1 cellular context compared by ENCODE assay signal in the genomic region with DNA sequence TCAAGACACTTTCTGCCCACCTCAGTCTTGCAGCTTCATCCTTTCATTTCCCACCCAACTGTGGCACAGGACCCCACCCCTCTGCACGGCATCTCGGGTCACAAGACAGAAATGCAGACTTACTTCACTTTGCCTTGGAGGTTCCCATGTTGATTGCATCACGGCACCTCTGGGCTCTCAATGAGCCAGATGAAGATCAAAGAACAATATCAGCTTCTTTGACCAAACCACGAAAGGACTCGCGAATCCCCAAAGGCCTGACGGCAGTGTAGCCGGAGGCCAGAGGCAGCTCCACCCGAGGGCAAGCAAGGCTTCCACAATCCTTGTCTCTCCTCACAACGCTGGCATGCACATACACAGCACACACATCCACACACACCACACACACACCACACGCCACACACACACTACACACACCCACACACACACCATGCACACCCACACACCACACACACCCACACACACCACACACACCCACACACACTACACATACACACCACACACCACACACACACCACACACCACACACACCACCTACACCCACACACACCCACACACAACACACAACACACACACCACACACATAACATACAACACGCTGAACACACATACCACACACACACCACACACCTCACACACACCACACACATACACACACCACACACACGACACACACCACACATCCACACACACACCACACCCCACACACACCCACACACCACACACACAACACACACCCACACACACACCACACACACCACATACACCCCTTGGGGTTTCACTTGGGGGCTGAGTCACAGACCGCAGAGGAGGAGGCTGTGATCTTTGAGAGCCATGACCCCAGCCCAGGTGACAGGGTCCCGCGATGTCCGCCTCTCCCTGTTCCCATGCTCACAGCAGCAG.
TF ChIP-seq lines count a peak whose summit lies in the region.

No MANE protein-coding gene starts in this region.

TF ChIP-seq in HEK293, 187 proteins besides CTCF, POLR2A, EP300 and RAD21 (continued from another document and continues in another):
- TF ChIP-seq ZNF555 (tag by site-specific recombination; conservative IDR thresholded peaks at IDR 0.05) = no peak
- TF ChIP-seq OVOL3 (tag by site-specific recombination; IDR thresholded peaks at IDR 0.05) = no peak
- TF ChIP-seq MYNN (tag by site-specific recombination; IDR thresholded peaks at IDR 0.05; ENCODE audit: borderline replicate concordance) = no peak
- TF ChIP-seq FEZF1 (tag by site-specific recombination; IDR thresholded peaks at IDR 0.05) = no peak
- TF ChIP-seq ZNF707 (tag by site-specific recombination; IDR thresholded peaks at IDR 0.05) = peak; percentile 50; the same call in 1 of the 2 replicates
- TF ChIP-seq ZNF266 (tag by site-specific recombination; IDR thresholded peaks at IDR 0.05; ENCODE audit: low read depth) = peak; percentile 68
- peak; percentile 100 for TF ChIP-seq ZFHX2 (tag by site-specific recombination; conservative IDR thresholded peaks at IDR 0.05)
- TF ChIP-seq ZNF248 (tag by site-specific recombination; IDR thresholded peaks at IDR 0.05) = no peak
- 0 out of 2 replicates have a peak, but pooled peaks have one; percentile 49 for TF ChIP-seq ZNF521 (tag by site-specific recombination; IDR thresholded peaks at IDR 0.05)
- peak; percentile 26; the same call in 1 of the 2 replicates for TF ChIP-seq ZNF311 (tag by site-specific recombination; IDR thresholded peaks at IDR 0.05; ENCODE audit: borderline replicate concordance)
- peak; percentile 45; the same call in 1 of the 2 replicates for TF ChIP-seq ZBTB48 (tag by site-specific recombination; IDR thresholded peaks at IDR 0.05)
- TF ChIP-seq, protein P1, sequence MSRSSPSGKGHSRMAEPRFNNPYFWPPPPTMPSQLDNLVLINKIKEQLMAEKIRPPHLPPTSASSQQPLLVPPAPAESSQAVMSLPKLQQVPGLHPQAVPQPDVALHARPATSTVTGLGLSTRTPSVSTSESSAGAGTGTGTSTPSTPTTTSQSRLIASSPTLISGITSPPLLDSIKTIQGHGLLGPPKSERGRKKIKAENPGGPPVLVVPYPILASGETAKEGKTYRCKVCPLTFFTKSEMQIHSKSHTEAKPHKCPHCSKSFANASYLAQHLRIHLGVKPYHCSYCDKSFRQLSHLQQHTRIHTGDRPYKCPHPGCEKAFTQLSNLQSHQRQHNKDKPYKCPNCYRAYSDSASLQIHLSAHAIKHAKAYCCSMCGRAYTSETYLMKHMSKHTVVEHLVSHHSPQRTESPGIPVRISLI (tag by site-specific recombination; IDR thresholded peaks at IDR 0.05) = no peak
- no peak for TF ChIP-seq ZNF626 (tag by site-specific recombination; IDR thresholded peaks at IDR 0.05)
- TF ChIP-seq, protein P2, sequence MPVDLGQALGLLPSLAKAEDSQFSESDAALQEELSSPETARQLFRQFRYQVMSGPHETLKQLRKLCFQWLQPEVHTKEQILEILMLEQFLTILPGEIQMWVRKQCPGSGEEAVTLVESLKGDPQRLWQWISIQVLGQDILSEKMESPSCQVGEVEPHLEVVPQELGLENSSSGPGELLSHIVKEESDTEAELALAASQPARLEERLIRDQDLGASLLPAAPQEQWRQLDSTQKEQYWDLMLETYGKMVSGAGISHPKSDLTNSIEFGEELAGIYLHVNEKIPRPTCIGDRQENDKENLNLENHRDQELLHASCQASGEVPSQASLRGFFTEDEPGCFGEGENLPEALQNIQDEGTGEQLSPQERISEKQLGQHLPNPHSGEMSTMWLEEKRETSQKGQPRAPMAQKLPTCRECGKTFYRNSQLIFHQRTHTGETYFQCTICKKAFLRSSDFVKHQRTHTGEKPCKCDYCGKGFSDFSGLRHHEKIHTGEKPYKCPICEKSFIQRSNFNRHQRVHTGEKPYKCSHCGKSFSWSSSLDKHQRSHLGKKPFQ (tag by site-specific recombination; IDR thresholded peaks at IDR 0.05) = 0 out of 2 replicates have a peak, but pooled peaks have one; percentile 48
- TF ChIP-seq ZNF785 (tag by site-specific recombination; IDR thresholded peaks at IDR 0.05) = peak; percentile 77
- TF ChIP-seq ZNF341 (tag by site-specific recombination; IDR thresholded peaks at IDR 0.05; ENCODE audit: low read depth) = no peak
- TF ChIP-seq ZNF473 (tag by site-specific recombination; IDR thresholded peaks at IDR 0.05) = peak; percentile 73; the same call in 1 of the 2 replicates
- peak; percentile 42; the same call in 1 of the 2 replicates for TF ChIP-seq KLF9 (tag by site-specific recombination; IDR thresholded peaks at IDR 0.05; ENCODE audit: low read depth)
- no peak for TF ChIP-seq ZBTB7A (tag by site-specific recombination; IDR thresholded peaks at IDR 0.05; ENCODE audit: low read depth)
- peak; percentile 90; the same call in 1 of the 2 replicates for TF ChIP-seq ZNF670 (tag by site-specific recombination; IDR thresholded peaks at IDR 0.05; ENCODE audit: low read depth)
- TF ChIP-seq ZNF274 (IDR thresholded peaks at IDR 0.05; ENCODE audit: low read length) = no peak
- TF ChIP-seq ZNF274 (tag by site-specific recombination; IDR thresholded peaks at IDR 0.05; ENCODE audit: borderline replicate concordance) = peak; percentile 57; the same call in 1 of the 2 replicates
- no peak for TF ChIP-seq ZSCAN23 (tag by site-specific recombination; IDR thresholded peaks at IDR 0.05)
- TF ChIP-seq, protein P3, sequence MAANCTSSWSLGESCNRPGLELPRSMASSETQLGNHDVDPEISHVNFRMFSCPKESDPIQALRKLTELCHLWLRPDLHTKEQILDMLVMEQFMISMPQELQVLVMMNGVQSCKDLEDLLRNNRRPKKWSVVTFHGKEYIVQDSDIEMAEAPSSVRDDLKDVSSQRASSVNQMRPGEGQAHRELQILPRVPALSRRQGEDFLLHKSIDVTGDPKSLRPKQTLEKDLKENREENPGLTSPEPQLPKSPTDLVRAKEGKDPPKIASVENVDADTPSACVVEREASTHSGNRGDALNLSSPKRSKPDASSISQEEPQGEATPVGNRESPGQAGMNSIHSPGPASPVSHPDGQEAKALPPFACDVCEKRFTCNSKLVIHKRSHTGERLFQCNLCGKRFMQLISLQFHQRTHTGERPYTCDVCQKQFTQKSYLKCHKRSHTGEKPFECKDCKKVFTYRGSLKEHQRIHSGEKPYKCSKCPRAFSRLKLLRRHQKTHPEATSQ (tag by site-specific recombination; IDR thresholded peaks at IDR 0.05) = no peak
- no peak for TF ChIP-seq TRIM28 (IDR thresholded peaks at IDR 0.05; ENCODE audit: borderline replicate concordance, low read length)
- 0 out of 2 replicates have a peak, but pooled peaks have one; percentile 14 for TF ChIP-seq ZNF157 (tag by site-specific recombination; IDR thresholded peaks at IDR 0.05)
- no peak for TF ChIP-seq ZNF426 (tag by site-specific recombination; IDR thresholded peaks at IDR 0.05)
- TF ChIP-seq ZBTB21 (tag by site-specific recombination; IDR thresholded peaks at IDR 0.05) = no peak
- TF ChIP-seq ZNF776 (tag by site-specific recombination; IDR thresholded peaks at IDR 0.05; ENCODE audit: borderline replicate concordance) = peak; percentile 60; the same call in 1 of the 2 replicates
- 0 out of 2 replicates have a peak, but pooled peaks have one; percentile 34 for TF ChIP-seq ZNF112 (tag by site-specific recombination; IDR thresholded peaks at IDR 0.05)
- TF ChIP-seq ZNF623 (tag by site-specific recombination; IDR thresholded peaks at IDR 0.05) = no peak
- TF ChIP-seq ZNF155 (tag by site-specific recombination; IDR thresholded peaks at IDR 0.05) = 0 out of 2 replicates have a peak, but pooled peaks have one; percentile 56
- no peak for TF ChIP-seq ZNF174 (tag by site-specific recombination; IDR thresholded peaks at IDR 0.05)
- TF ChIP-seq, protein P4, sequence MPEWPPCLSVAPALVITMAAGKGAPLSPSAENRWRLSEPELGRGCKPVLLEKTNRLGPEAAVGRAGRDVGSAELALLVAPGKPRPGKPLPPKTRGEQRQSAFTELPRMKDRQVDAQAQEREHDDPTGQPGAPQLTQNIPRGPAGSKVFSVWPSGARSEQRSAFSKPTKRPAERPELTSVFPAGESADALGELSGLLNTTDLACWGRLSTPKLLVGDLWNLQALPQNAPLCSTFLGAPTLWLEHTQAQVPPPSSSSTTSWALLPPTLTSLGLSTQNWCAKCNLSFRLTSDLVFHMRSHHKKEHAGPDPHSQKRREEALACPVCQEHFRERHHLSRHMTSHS (tag by site-specific recombination; IDR thresholded peaks at IDR 0.05) = 0 out of 2 replicates have a peak, but pooled peaks have one; percentile 36
- TF ChIP-seq ZNF19 (tag by site-specific recombination; IDR thresholded peaks at IDR 0.05; ENCODE audit: low read depth) = no peak
- TF ChIP-seq ZNF768 (tag by site-specific recombination; IDR thresholded peaks at IDR 0.05) = no peak
- no peak for TF ChIP-seq KLF10 (tag by site-specific recombination; IDR thresholded peaks at IDR 0.05)
- TF ChIP-seq ZFP41 (tag by site-specific recombination; IDR thresholded peaks at IDR 0.05; ENCODE audit: borderline replicate concordance) = no peak
- TF ChIP-seq, protein P5, sequence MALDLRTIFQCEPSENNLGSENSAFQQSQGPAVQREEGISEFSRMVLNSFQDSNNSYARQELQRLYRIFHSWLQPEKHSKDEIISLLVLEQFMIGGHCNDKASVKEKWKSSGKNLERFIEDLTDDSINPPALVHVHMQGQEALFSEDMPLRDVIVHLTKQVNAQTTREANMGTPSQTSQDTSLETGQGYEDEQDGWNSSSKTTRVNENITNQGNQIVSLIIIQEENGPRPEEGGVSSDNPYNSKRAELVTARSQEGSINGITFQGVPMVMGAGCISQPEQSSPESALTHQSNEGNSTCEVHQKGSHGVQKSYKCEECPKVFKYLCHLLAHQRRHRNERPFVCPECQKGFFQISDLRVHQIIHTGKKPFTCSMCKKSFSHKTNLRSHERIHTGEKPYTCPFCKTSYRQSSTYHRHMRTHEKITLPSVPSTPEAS (tag by site-specific recombination; IDR thresholded peaks at IDR 0.05) = peak; percentile 82
- no peak for TF ChIP-seq SP3 (tag by site-specific recombination; IDR thresholded peaks at IDR 0.05)
- TF ChIP-seq ZNF621 (tag by site-specific recombination; IDR thresholded peaks at IDR 0.05) = peak; percentile 48; the same call in 1 of the 2 replicates
- TF ChIP-seq SALL2 (tag by site-specific recombination; IDR thresholded peaks at IDR 0.05; ENCODE audit: borderline replicate concordance) = peak; percentile 83; the same call in 1 of the 2 replicates
- TF ChIP-seq, protein P6, sequence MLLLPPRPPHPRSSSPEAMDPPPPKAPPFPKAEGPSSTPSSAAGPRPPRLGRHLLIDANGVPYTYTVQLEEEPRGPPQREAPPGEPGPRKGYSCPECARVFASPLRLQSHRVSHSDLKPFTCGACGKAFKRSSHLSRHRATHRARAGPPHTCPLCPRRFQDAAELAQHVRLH (tag by site-specific recombination; IDR thresholded peaks at IDR 0.05) = no peak
- peak; percentile 75; the same call in 1 of the 2 replicates for TF ChIP-seq ZNF239 (tag by site-specific recombination; IDR thresholded peaks at IDR 0.05)
- TF ChIP-seq, protein P7, sequence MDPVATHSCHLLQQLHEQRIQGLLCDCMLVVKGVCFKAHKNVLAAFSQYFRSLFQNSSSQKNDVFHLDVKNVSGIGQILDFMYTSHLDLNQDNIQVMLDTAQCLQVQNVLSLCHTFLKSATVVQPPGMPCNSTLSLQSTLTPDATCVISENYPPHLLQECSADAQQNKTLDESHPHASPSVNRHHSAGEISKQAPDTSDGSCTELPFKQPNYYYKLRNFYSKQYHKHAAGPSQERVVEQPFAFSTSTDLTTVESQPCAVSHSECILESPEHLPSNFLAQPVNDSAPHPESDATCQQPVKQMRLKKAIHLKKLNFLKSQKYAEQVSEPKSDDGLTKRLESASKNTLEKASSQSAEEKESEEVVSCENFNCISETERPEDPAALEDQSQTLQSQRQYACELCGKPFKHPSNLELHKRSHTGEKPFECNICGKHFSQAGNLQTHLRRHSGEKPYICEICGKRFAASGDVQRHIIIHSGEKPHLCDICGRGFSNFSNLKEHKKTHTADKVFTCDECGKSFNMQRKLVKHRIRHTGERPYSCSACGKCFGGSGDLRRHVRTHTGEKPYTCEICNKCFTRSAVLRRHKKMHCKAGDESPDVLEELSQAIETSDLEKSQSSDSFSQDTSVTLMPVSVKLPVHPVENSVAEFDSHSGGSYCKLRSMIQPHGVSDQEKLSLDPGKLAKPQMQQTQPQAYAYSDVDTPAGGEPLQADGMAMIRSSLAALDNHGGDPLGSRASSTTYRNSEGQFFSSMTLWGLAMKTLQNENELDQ (tag by site-specific recombination; IDR thresholded peaks at IDR 0.05; ENCODE audit: low read depth) = no peak
- TF ChIP-seq ZNF433 (tag by site-specific recombination; IDR thresholded peaks at IDR 0.05; ENCODE audit: low read depth) = no peak
- TF ChIP-seq, protein P8, sequence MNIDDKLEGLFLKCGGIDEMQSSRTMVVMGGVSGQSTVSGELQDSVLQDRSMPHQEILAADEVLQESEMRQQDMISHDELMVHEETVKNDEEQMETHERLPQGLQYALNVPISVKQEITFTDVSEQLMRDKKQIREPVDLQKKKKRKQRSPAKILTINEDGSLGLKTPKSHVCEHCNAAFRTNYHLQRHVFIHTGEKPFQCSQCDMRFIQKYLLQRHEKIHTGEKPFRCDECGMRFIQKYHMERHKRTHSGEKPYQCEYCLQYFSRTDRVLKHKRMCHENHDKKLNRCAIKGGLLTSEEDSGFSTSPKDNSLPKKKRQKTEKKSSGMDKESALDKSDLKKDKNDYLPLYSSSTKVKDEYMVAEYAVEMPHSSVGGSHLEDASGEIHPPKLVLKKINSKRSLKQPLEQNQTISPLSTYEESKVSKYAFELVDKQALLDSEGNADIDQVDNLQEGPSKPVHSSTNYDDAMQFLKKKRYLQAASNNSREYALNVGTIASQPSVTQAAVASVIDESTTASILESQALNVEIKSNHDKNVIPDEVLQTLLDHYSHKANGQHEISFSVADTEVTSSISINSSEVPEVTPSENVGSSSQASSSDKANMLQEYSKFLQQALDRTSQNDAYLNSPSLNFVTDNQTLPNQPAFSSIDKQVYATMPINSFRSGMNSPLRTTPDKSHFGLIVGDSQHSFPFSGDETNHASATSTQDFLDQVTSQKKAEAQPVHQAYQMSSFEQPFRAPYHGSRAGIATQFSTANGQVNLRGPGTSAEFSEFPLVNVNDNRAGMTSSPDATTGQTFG (tag by site-specific recombination; IDR thresholded peaks at IDR 0.05; ENCODE audit: borderline replicate concordance) = 0 out of 2 replicates have a peak, but pooled peaks have one; percentile 71
- TF ChIP-seq EGR2 (tag by site-specific recombination; IDR thresholded peaks at IDR 0.05; ENCODE audit: low read depth) = peak; percentile 100
- peak; percentile 43; the same call in 1 of the 2 replicates for TF ChIP-seq ZNF791 (tag by site-specific recombination; IDR thresholded peaks at IDR 0.05)
- no peak for TF ChIP-seq KLF8 (tag by site-specific recombination; IDR thresholded peaks at IDR 0.05)
